In the genomic region with DNA sequence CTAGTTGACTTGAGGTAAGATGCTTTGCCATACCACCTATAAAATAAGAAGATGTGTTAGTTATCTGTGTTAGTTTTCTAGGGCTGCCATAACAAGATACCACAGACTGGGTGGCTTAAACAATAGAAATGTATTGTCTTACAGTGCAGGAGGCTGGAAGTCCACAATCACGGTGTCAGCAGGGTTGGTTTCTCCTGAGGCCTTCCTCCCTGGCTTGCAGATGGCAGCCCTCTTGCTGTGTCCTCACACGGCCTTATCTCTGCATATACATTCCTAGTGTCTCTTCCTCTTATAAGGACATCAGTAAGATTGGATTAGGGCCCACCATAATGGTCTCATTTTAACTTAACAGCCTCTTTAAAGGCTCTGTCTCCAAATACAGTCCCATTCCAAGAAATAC, we compare ENCODE assay signal across 28 cellular contexts.
"Had no signal": no experiment of that assay in that cellular context is flagged by ENCODE, and none has a peak within 500 bp of the region (broad histone marks: within the 10 kb centered on the region; RNA-seq: fewer than 3 reads in every experiment).

No MANE protein-coding gene starts in this region.

- DNase-seq: activated CD4-positive, alpha-beta T cell treated with anti-CD3 and anti-CD28 coated beads for 1 hour; activated CD4-positive, alpha-beta T cell treated with anti-CD3 and anti-CD28 coated beads, Interleukin-2, amount 50 U/mL, for 1 hour; activated effector memory CD4-positive, alpha-beta T cell treated with Interleukin-2 at 50 U/mL for 16 hours; activated naive CD4-positive, alpha-beta T cell treated with Interleukin-2 at 50 U/mL for 16 hours; activated T-cell treated with anti-CD3 and anti-CD28 coated beads, Interleukin-2, amount 50 U/mL, for 48 hours; amygdala; caudate nucleus; foreskin fibroblast; heart left ventricle; hypothalamus; immature natural killer cell; naive thymus-derived CD4-positive, alpha-beta T cell; occipital lobe; psoas muscle; sigmoid colon; small intestine; stimulated activated CD4-positive, alpha-beta T cell treated with anti-CD3 and anti-CD28 coated beads, Interleukin-4, amount 100 ng/mL, for 24 hours; stimulated activated naive CD8-positive, alpha-beta T cell treated with anti-CD3 and anti-CD28 coated beads, Interleukin-15, amount 100 ng/mL, for 72 hours; substantia nigra; T-cell; T1000; uterus had no signal

- H3K36me3 Mint-ChIP-seq: mesothelial cell of epicardium; neural progenitor cell; stimulated activated memory B cell treated with anti-CD40 and anti-IgM and Interleukin-4, amounts not matched to agents 10 μg/mL and 1 μg/mL and 100 μg/mL, for 72 hours; type B pancreatic cell had no signal

- H3K4me3 Mint-ChIP-seq: mesothelial cell of epicardium; neural progenitor cell; stimulated activated memory B cell treated with anti-CD40 and anti-IgM and Interleukin-4, amounts not matched to agents 10 μg/mL and 1 μg/mL and 100 μg/mL, for 72 hours; stimulated activated naive CD8-positive, alpha-beta T cell treated with anti-CD3 and anti-CD28 coated beads, Interleukin-15, amount 100 ng/mL, for 72 hours; type B pancreatic cell had no signal

- H3K9ac ChIP-seq: neural progenitor cell, parathyroid adenoma had no signal

- H3K27me3 ChIP-seq: heart left ventricle, neural progenitor cell, sigmoid colon, uterus had no signal

- H3K9me3 Mint-ChIP-seq: immature natural killer cell, neural progenitor cell had no signal

- H2AFZ ChIP-seq: neural progenitor cell, parathyroid adenoma had no signal

- H3K27me3 Mint-ChIP-seq: naive thymus-derived CD4-positive, alpha-beta T cell; stimulated activated memory B cell treated with anti-CD40 and anti-IgM and Interleukin-4, amounts not matched to agents 10 μg/mL and 1 μg/mL and 100 μg/mL, for 72 hours; stimulated activated naive CD8-positive, alpha-beta T cell treated with anti-CD3 and anti-CD28 coated beads, Interleukin-15, amount 100 ng/mL, for 72 hours; T-cell; type B pancreatic cell had no signal

- H3K4me1 ChIP-seq: neural progenitor cell, parathyroid adenoma, psoas muscle, sigmoid colon, uterus had no signal

- H3K36me3 ChIP-seq: heart left ventricle, neural progenitor cell, sigmoid colon, uterus had no signal

- H3K27ac Mint-ChIP-seq: mesothelial cell of epicardium; neural progenitor cell; stimulated activated memory B cell treated with anti-CD40 and anti-IgM and Interleukin-4, amounts not matched to agents 10 μg/mL and 1 μg/mL and 100 μg/mL, for 72 hours; stimulated activated naive CD8-positive, alpha-beta T cell treated with anti-CD3 and anti-CD28 coated beads, Interleukin-15, amount 100 ng/mL, for 72 hours; type B pancreatic cell had no signal

- H3K9me3 ChIP-seq: psoas muscle, uterus had no signal

- H3K4me2 ChIP-seq: neural progenitor cell had no signal

- ATAC-seq: esophagus mucosa; heart left ventricle; naive thymus-derived CD4-positive, alpha-beta T cell; psoas muscle; stimulated activated memory B cell treated with anti-CD40 and anti-IgM and Interleukin-4, amounts not matched to agents 10 μg/mL and 1 μg/mL and 100 μg/mL, for 72 hours; stimulated activated naive CD8-positive, alpha-beta T cell treated with anti-CD3 and anti-CD28 coated beads, Interleukin-15, amount 100 ng/mL, for 72 hours; T-cell had no signal

- H3K4me1 Mint-ChIP-seq: neural progenitor cell had no signal

- H3K27ac ChIP-seq: heart left ventricle, neural progenitor cell, parathyroid adenoma, psoas muscle, sigmoid colon, uterus had no signal

- H3K79me2 ChIP-seq: parathyroid adenoma had no signal

- H3K4me3 ChIP-seq: heart left ventricle, neural progenitor cell, psoas muscle, sigmoid colon, uterus had no signal
